9 cellular contexts compared by ENCODE assay signal in the genomic region with DNA sequence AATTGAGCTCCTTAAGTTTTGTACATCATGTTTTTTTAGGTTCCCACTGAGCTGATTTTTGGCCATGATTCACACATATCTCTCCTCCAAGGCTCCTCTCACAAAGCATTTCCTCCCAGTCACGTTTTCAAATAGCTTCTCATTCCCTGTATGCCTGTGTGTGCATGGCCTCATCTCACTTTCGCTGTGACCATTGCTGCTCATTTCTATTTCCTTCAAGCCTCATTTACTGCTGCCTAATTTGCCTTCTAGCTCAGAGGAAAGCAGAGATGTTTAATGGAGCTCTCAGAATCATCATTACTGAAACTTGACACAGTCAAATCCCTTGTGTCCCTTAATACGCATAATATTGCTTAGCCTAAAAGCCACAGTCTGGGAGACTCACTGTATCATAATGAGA.
A peak's percentile ranks its signal among the peaks of the same experiment; 100 is the strongest.
DNase-seq lines count a peak whose midpoint lies in the region; ATAC-seq and TF ChIP-seq lines count a peak whose summit lies in the region.
"Had no signal": no experiment of that assay in that cellular context is flagged by ENCODE, and none has a peak within 500 bp of the region (broad histone marks: within the 10 kb centered on the region; RNA-seq: fewer than 3 reads in every experiment).

No MANE protein-coding gene starts in this region.

- POLR2A ChIA-PET in OCI-LY7 (lab: Charles Lee) = interaction anchor here (0.6 to 1.4 kb wide), 5 partner anchors 9 to 345 kb away, joined by 3 to 8 read pairs (median 4); no protein-coding TSS in a partner anchor

- CTCF ChIA-PET in OCI-LY7 (lab: Charles Lee; ENCODE audit: unreplicated experiment) = interaction anchor here (0.6 kb wide), 1 partner anchor 280 kb away, joined by 3 read pairs; no protein-coding TSS in a partner anchor

- intact Hi-C loops in Right ventricle myocardium inferior (cut with DNase I) = no loop called here
- intact Hi-C loops in OCI-LY7 (cut with micrococcal nuclease; ENCODE audit: unreplicated experiment) = no loop called here

- no peak overlapping the region for H3K4me2 ChIP-seq in OCI-LY7 (ENCODE audit: low read length)

- H4K20me1 ChIP-seq in OCI-LY7 (ENCODE audit: insufficient read depth, low read length) = no peaks in the 10 kb centered on the region

- no peak overlapping the region for H3K27ac ChIP-seq in OCI-LY7 (ENCODE audit: low read depth, low read length, poor library complexity, severe bottlenecking)

- no peak overlapping the region for H2AFZ ChIP-seq in OCI-LY7 (ENCODE audit: low read length)

- no peak for TF ChIP-seq POLR2A in GM18505 (IDR thresholded peaks at IDR 0.05; ENCODE audit: borderline replicate concordance, extremely low read depth, insufficient read depth, insufficient read length)

- H3K9me2 ChIP-seq in OCI-LY7 (ENCODE audit: insufficient read depth, low read length) = peaks cover 4% of the 10 kb centered on the region; the same call in 1 of the 2 replicates

- no peak overlapping the region for H3K4me3 ChIP-seq in OCI-LY7 (ENCODE audit: low read depth, low read length, poor library complexity, severe bottlenecking)

- H3K36me3 ChIP-seq in OCI-LY7 (ENCODE audit: insufficient read depth, low read length) = no peaks in the 10 kb centered on the region

- peak; percentile 58 for DNase-seq in islet precursor cell
- no peak for DNase-seq in Right ventricle myocardium inferior (ENCODE audit: missing footprints)
- no peak for DNase-seq in OCI-LY7 (ENCODE audit: low spot score)
- no peak for DNase-seq in middle frontal gyrus (ENCODE audit: extremely low spot score, low spot score)
- DNase-seq in H4 (ENCODE audit: low spot score) = no peak
- DNase-seq: stimulated activated CD4-positive, alpha-beta T cell treated with anti-CD3 and anti-CD28 coated beads, Interleukin-2, amount 100 ng/mL, for 48 hours had no signal

- no TSS peak for BruUV-seq in OCI-LY7 (replicated peaks; lab: Mats Ljungman, UMichigan)

- no peak for TF ChIP-seq CTCF in OCI-LY7 (conservative IDR thresholded peaks at IDR 0.05; ENCODE audit: low read length)

- no peaks in the 10 kb centered on the region for H3K4me1 ChIP-seq in OCI-LY7 (ENCODE audit: insufficient read depth, low read length, poor library complexity, severe bottlenecking)

- no peaks in the 10 kb centered on the region for H3K9me3 ChIP-seq in OCI-LY7 (ENCODE audit: low read length)

- no peaks in the 10 kb centered on the region for H3K79me2 ChIP-seq in OCI-LY7 (ENCODE audit: insufficient read depth, low read depth, low read length)

- ATAC-seq in GM18505 (IDR thresholded peaks at IDR 0.05; ENCODE audit: unreplicated experiment) (peak; percentile 45), GM21390 (IDR thresholded peaks at IDR 0.05; ENCODE audit: unreplicated experiment) (peak; percentile 59), HG03460 (IDR thresholded peaks at IDR 0.05; ENCODE audit: unreplicated experiment) (peak; percentile 56), Right ventricle myocardium inferior (no peak)
